15 cellular contexts compared by ENCODE assay signal in the genomic region with DNA sequence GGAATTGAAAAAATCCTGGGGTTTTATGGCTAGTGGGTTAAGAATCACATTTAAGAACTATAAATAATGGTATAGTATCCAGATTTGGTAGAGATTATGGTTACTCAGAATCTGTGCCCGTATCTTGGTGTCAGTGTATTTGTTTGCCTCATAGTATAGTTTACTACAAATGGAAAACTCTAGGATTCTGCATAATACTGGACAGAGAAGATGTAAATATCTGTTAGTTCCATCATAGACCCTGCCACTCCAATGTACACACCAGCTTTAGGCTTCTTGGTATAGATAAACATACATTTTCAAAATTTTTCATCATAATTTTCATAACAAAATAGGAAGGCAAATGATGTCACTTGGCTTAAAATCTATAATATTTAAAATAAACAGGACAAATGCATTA.
A peak's percentile ranks its signal among the peaks of the same experiment; 100 is the strongest.
DNase-seq lines count a peak whose midpoint lies in the region; ATAC-seq and TF ChIP-seq lines count a peak whose summit lies in the region.
"Had no signal": no experiment of that assay in that cellular context is flagged by ENCODE, and none has a peak within 500 bp of the region (broad histone marks: within the 10 kb centered on the region; RNA-seq: fewer than 3 reads in every experiment).

No MANE protein-coding gene starts in this region.

- H3K4ac ChIP-seq in IMR-90 (ENCODE audit: low read depth, low read length), result no peak overlapping the region

- BruUV-seq in IMR-90 (replicated peaks; lab: Mats Ljungman, UMichigan), result no TSS peak

- no peak overlapping the region for H2BK15ac ChIP-seq in IMR-90 (ENCODE audit: low read depth, low read length)

- in situ Hi-C loops in IMR-90 (cut with MboI; ENCODE audit: low sequenced_read_pairs), result no loop called here

- H3K27ac ChIP-seq in 22Rv1 (peak overlapping the region; percentile 70), IMR-90 (ENCODE audit: insufficient read depth, low read length) (no peak overlapping the region), VCaP (peak overlapping the region; percentile 77)
- H3K27ac ChIP-seq: SK-N-MC had no signal

- H2BK120ac ChIP-seq in IMR-90 (ENCODE audit: low read depth, low read length), result no peak overlapping the region

- peaks cover 7% of the 10 kb centered on the region for H3K4me1 Mint-ChIP-seq in activated CD8-positive, alpha-beta memory T cell treated with anti-CD3 and anti-CD28 coated beads, Interleukin-2, amount 10 ng/mL, durations not matched to agents 7 days and 5 days
- H3K4me1 Mint-ChIP-seq: CD4-positive, alpha-beta memory T cell; T-cell had no signal

- ATAC-seq in GM21526 (IDR thresholded peaks at IDR 0.05; ENCODE audit: low FRiP score, unreplicated experiment) (peak; percentile 5), IMR-90 (ENCODE audit: low read depth) (peak; percentile 59)
- ATAC-seq in activated CD8-positive, alpha-beta memory T cell treated with anti-CD3 and anti-CD28 coated beads, Interleukin-2, amount 10 ng/mL, durations not matched to agents 7 days and 5 days, result no peak
- ATAC-seq: T-cell had no signal

- H3K36me3 Mint-ChIP-seq in activated CD8-positive, alpha-beta memory T cell treated with anti-CD3 and anti-CD28 coated beads, Interleukin-2, amount 10 ng/mL, durations not matched to agents 7 days and 5 days, result no peaks in the 10 kb centered on the region
- H3K36me3 Mint-ChIP-seq: CD4-positive, alpha-beta memory T cell; T-cell had no signal

- H3K9me1 ChIP-seq in IMR-90 (ENCODE audit: insufficient read depth, low read length), result no peaks in the 10 kb centered on the region

- POLR2A ChIA-PET in IMR-90 (lab: Charles Lee; ENCODE audit: unreplicated experiment), result no interaction called here

- H3K27me3 ChIP-seq in IMR-90 (ENCODE audit: control insufficient read depth, insufficient read depth, low read length), result no peaks in the 10 kb centered on the region

- TF ChIP-seq RAD21 in IMR-90 (IDR thresholded peaks at IDR 0.05; ENCODE audit: low read length), result no peak

- TF ChIP-seq CTCF in 22Rv1 (IDR thresholded peaks at IDR 0.05) (no peak), IMR-90 (conservative IDR thresholded peaks at IDR 0.05; ENCODE audit: low read depth, low read length) (no peak), VCaP (conservative IDR thresholded peaks at IDR 0.05) (no peak)

- CTCF ChIA-PET in IMR-90 (lab: Yijun Ruan, JAX), result no interaction called here
- CTCF ChIA-PET in activated CD8-positive, alpha-beta memory T cell treated with anti-CD3 and anti-CD28 coated beads, Interleukin-2, amount 10 ng/mL, durations not matched to agents 7 days and 5 days (lab: Charles Lee), result no interaction called here

- no peak overlapping the region for H3K4me3 Mint-ChIP-seq in activated CD8-positive, alpha-beta memory T cell treated with anti-CD3 and anti-CD28 coated beads, Interleukin-2, amount 10 ng/mL, durations not matched to agents 7 days and 5 days
- H3K4me3 Mint-ChIP-seq: CD4-positive, alpha-beta memory T cell; T-cell had no signal

- no peaks in the 10 kb centered on the region for H3K9me3 Mint-ChIP-seq in activated CD8-positive, alpha-beta memory T cell treated with anti-CD3 and anti-CD28 coated beads, Interleukin-2, amount 10 ng/mL, durations not matched to agents 7 days and 5 days (ENCODE audit: low read depth)

- H2BK5ac ChIP-seq in IMR-90 (ENCODE audit: low read depth, low read length, poor library complexity, severe bottlenecking), result no peak overlapping the region

- H2BK20ac ChIP-seq in IMR-90 (ENCODE audit: low read depth, low read length), result no peak overlapping the region

- H3K4me3 ChIP-seq in IMR-90 (ENCODE audit: insufficient read depth, low read depth, low read length), result no peak overlapping the region
- H3K4me3 ChIP-seq: SK-N-MC had no signal

- dilution Hi-C loops in IMR-90 (cut with HindIII; ENCODE audit: low sequenced_read_pairs, unreplicated experiment), result no loop called here

- intact Hi-C loops in IMR-90 (cut with micrococcal nuclease), result loop anchor here (5.0 kb wide), 1 partner anchor 129 kb away; no protein-coding TSS in a partner anchor

- H3K23ac ChIP-seq in IMR-90 (ENCODE audit: low read depth, low read length), result no peak overlapping the region

- peaks cover 2% of the 10 kb centered on the region for H3K27me3 Mint-ChIP-seq in activated CD8-positive, alpha-beta memory T cell treated with anti-CD3 and anti-CD28 coated beads, Interleukin-2, amount 10 ng/mL, durations not matched to agents 7 days and 5 days
- H3K27me3 Mint-ChIP-seq: CD4-positive, alpha-beta memory T cell; T-cell had no signal

- H3K14ac ChIP-seq in IMR-90 (replicated peaks; ENCODE audit: low read depth, low read length), result no peak overlapping the region

- no peak overlapping the region for H4K91ac ChIP-seq in IMR-90 (ENCODE audit: insufficient read depth, low read depth, low read length)

- no peak overlapping the region for H2AFZ ChIP-seq in IMR-90 (replicated peaks; ENCODE audit: low read length, poor library complexity)

- H4K8ac ChIP-seq in IMR-90 (ENCODE audit: low read depth in 2 of 2, low read length in 2 of 2), result no peak overlapping the region

- no peaks in the 10 kb centered on the region for H4K20me1 ChIP-seq in IMR-90 (ENCODE audit: insufficient read depth, low read length)

- no peak overlapping the region for H3K27ac Mint-ChIP-seq in activated CD8-positive, alpha-beta memory T cell treated with anti-CD3 and anti-CD28 coated beads, Interleukin-2, amount 10 ng/mL, durations not matched to agents 7 days and 5 days
- H3K27ac Mint-ChIP-seq: CD4-positive, alpha-beta memory T cell; T-cell had no signal

- peak overlapping the region; percentile 66; the same call in 1 of the 2 replicates for H3K18ac ChIP-seq in IMR-90 (ENCODE audit: low read depth, low read length)

- no peaks in the 10 kb centered on the region for H3K36me3 ChIP-seq in IMR-90 (ENCODE audit: control insufficient read depth, insufficient read depth, low read length)

- no peak overlapping the region for H2AK9ac ChIP-seq in IMR-90 (replicated peaks; ENCODE audit: low read depth, low read length, poor library complexity)

- no peaks in the 10 kb centered on the region for H3K9me3 ChIP-seq in IMR-90 (ENCODE audit: control insufficient read depth, insufficient read depth, low read length)

- DNase-seq in IMR-90, result peak; percentile 2
- DNase-seq in SW480 (ENCODE audit: low spot score), result no peak
- no peak for DNase-seq in RPMI8226
- no peak for DNase-seq in activated CD8-positive, alpha-beta memory T cell treated with anti-CD3 and anti-CD28 coated beads, Interleukin-2, amount 10 ng/mL, durations not matched to agents 7 days and 5 days
- no peak for DNase-seq in NCI-H1092 treated with DMSO at 0.1 percent for 48 hours (lab: John Stamatoyannopoulos, UW)
- DNase-seq: CD4-positive, alpha-beta memory T cell; NCI-H146; NCI-H446 treated with DMSO at 0.1 percent for 48 hours; NCI-H69; SHP77; T-cell had no signal

- no peaks in the 10 kb centered on the region for H3K79me1 ChIP-seq in IMR-90 (ENCODE audit: low read depth in 1 of 2, low read length in 2 of 2)

- no peak overlapping the region for H3K4me2 ChIP-seq in IMR-90 (ENCODE audit: low read depth, low read length)

- no peak overlapping the region for H3K9ac ChIP-seq in IMR-90 (ENCODE audit: low read depth, low read length)

- no peaks in the 10 kb centered on the region for H3K4me1 ChIP-seq in IMR-90 (ENCODE audit: control insufficient read depth, insufficient read depth, low read length)

- no peak overlapping the region for H2AK5ac ChIP-seq in IMR-90 (ENCODE audit: low read depth, low read length)

- H4K5ac ChIP-seq in IMR-90 (ENCODE audit: low read depth, low read length), result no peak overlapping the region

- no peak overlapping the region for H3K56ac ChIP-seq in IMR-90 (ENCODE audit: extremely low read depth, insufficient read depth, low read length)

- WGBS in IMR-90 (ENCODE audit: extremely low coverage in 2 of 2, insufficient read length in 1 of 2), 2 experiments, result no CpG with 5 or more reads among the region's 1 CpG

- TF ChIP-seq POLR2A in IMR-90 (IDR thresholded peaks at IDR 0.05; ENCODE audit: low read depth, low read length), result no peak

TF ChIP-seq in IMR-90, 13 proteins besides CTCF, POLR2A, EP300 and RAD21:
- TF ChIP-seq SMC3 (IDR thresholded peaks at IDR 0.05; ENCODE audit: low read depth, low read length), result no peak
